In genomic region chr18:50193796-50194622, GRCh38 we compare ENCODE assay signal across 8 cellular contexts. TPM values are rescaled to one million over a fixed set of nuclear protein-coding genes. Genes with fewer than 3 reads are reported as not detected.
DNase-seq lines count a peak whose midpoint lies in the region; ATAC-seq and TF ChIP-seq lines count a peak whose summit lies in the region.

No MANE protein-coding gene starts in this region.

- under 1% methylated on average over 67 of the region's 68 CpGs for WGBS in prostate gland

- peak overlapping the region; percentile 74 for H3K4me2 ChIP-seq in KMS-11

- H3K79me2 ChIP-seq in KMS-11 (ENCODE audit: insufficient read depth, low read depth), result no peaks in the 10 kb centered on the region

- TF ChIP-seq POLR2A in prostate gland (IDR thresholded peaks at IDR 0.05), result no peak

- ATAC-seq in GM19035 (IDR thresholded peaks at IDR 0.05; ENCODE audit: unreplicated experiment) (no peak), HG02588 (IDR thresholded peaks at IDR 0.05; ENCODE audit: unreplicated experiment) (no peak)

- H3K27me3 ChIP-seq in KMS-11 (ENCODE audit: insufficient read depth, low read depth) (peaks cover 6% of the 10 kb centered on the region), prostate gland (replicated peaks; ENCODE audit: insufficient read depth) (no peaks in the 10 kb centered on the region)

- intact Hi-C loops in prostate gland (cut with DNase I), result loop anchor here (2.0 kb wide), 1 partner anchor 249 kb away; no protein-coding TSS in a partner anchor

- no peak for TF ChIP-seq CTCF in GM12865 (IDR thresholded peaks at IDR 0.05; ENCODE audit: insufficient read depth, low read depth, low read length, missing control alignments)
- TF ChIP-seq CTCF in KMS-11 (conservative IDR thresholded peaks at IDR 0.05; ENCODE audit: low read depth, low read length), result no peak
- TF ChIP-seq CTCF in prostate gland (IDR thresholded peaks at IDR 0.05), result no peak

- no peaks in the 10 kb centered on the region for H4K20me1 ChIP-seq in KMS-11 (ENCODE audit: insufficient read depth)

- H3K9me3 ChIP-seq in prostate gland, result no peaks in the 10 kb centered on the region

- H3K4me1 ChIP-seq in KMS-11 (ENCODE audit: low read depth, poor library complexity, severe bottlenecking) (peaks cover 5% of the 10 kb centered on the region), prostate gland (replicated peaks) (no peaks in the 10 kb centered on the region)

- peak overlapping the region; percentile 20; the same call in 1 of the 2 replicates for H3K9ac ChIP-seq in KMS-11

- peak overlapping the region; percentile 43; the same call in 1 of the 2 replicates for H3K4me3 ChIP-seq in GM12865 (ENCODE audit: low read depth, low read length)
- no peak overlapping the region for H3K4me3 ChIP-seq in KMS-11 (IDR thresholded peaks at IDR 0.05; ENCODE audit: insufficient read depth, low read depth, low read length)
- H3K4me3 ChIP-seq in prostate gland, result peak overlapping the region; percentile 76 to 80

- H2AFZ ChIP-seq in KMS-11 (ENCODE audit: low read depth), result peak overlapping the region; percentile 73

- H3K36me3 ChIP-seq in KMS-11 (ENCODE audit: insufficient read depth) (no peaks in the 10 kb centered on the region), prostate gland (no peaks in the 10 kb centered on the region)

- no peak for DNase-seq in GM12865 (ENCODE audit: low read depth)
- DNase-seq in epithelial cell of prostate (ENCODE audit: low read depth, low spot score), result no peak
- DNase-seq in prostate gland (ENCODE audit: low spot score), result no peak
- DNase-seq in NCI-H2107 (lab: John Stamatoyannopoulos, UW), result no peak
- no peak for DNase-seq in H4 (ENCODE audit: low spot score)

- H3K27ac ChIP-seq in KMS-11, result no peak overlapping the region
- H3K27ac ChIP-seq in epithelial cell of prostate, result peak overlapping the region; percentile 70
- H3K27ac ChIP-seq in prostate gland, result peak overlapping the region; percentile 66 to 72

RNA-seq across cellular contexts. Expression of gene MYO5B, which starts 0.9 kb away (rescaled TPM):
- total RNA-seq in prostate gland, result 10 to 100 TPM; 28.5 to 31.1 TPM
- 10.9 and 12.4 TPM in 2 replicates for total RNA-seq in H4 (2014; rRNA removed; shearing (Covaris generic))
